Comparison of ENCODE assay signal across 9 cellular contexts in the genomic region with DNA sequence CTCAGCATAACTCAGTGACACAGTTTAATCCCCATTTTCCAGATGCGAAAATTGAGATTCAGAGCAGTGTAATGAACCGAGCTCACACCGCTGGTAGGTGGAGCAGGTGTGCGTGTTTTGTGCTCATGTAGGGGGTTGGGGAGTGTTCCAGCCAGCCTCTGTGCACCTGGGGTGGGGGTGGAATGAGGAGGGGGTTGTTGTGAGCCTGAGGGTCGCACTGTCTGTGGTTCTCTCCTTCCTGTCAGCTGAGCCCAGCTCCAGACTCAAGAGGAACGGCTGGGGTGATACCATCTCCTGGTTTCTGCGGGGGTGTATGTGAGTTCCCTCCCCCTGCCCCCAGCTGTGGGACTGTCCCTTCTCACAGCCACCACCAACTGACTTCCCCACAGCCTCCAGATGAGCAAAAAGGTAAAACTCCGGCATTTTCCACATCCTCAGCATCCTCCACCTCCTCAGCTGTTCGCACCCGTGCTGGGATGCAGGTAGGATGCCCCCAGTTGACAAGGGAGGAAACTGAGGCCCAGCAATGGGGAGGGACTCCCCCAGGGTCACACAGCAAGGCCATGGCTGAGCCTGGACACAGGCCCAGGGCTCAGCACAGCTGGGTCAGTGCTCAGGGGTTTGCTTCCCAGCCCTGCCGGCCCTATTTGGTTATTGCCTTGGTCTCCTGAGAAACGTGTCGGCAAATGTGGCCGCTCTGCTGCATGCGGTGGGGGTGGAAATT. TPM values are rescaled to one million over a fixed set of nuclear protein-coding genes. Genes with fewer than 3 reads are reported as not detected.
DNase-seq lines count a peak whose midpoint lies in the region; ATAC-seq and TF ChIP-seq lines count a peak whose summit lies in the region.
"Had no signal": no experiment of that assay in that cellular context is flagged by ENCODE, and none has a peak within 500 bp of the region (broad histone marks: within the 10 kb centered on the region; RNA-seq: fewer than 3 reads in every experiment).

No MANE protein-coding gene starts in this region.

- H3K4me1 Mint-ChIP-seq in activated naive CD4-positive, alpha-beta T cell treated with anti-CD3 and anti-CD28 coated beads, Interleukin-2, amount 10 ng/mL, durations not matched to agents 7 days and 5 days, result peaks cover 66% of the 10 kb centered on the region

- H4K91ac ChIP-seq in neuronal stem cell (ENCODE audit: low read depth, low read length, poor library complexity), result peak overlapping the region; percentile 22

- WGBS in neuronal stem cell (ENCODE audit: extremely low coverage in 2 of 2, insufficient read length in 2 of 2, insufficient replicate concordance in 1 of 2), 2 donors, result no CpG with 5 or more reads among the region's 15 CpGs
- 75% methylated on average over 15 of the region's 15 CpGs for WGBS in smooth muscle cell (ENCODE audit: low lambda C conversion rate)

- H3K27ac Mint-ChIP-seq in activated naive CD4-positive, alpha-beta T cell treated with anti-CD3 and anti-CD28 coated beads, Interleukin-2, amount 10 ng/mL, durations not matched to agents 7 days and 5 days, result peak overlapping the region; percentile 83

- no peak overlapping the region for H3K27ac ChIP-seq in neuronal stem cell (replicated peaks; ENCODE audit: low read length)
- no peak overlapping the region for H3K27ac ChIP-seq in smooth muscle cell (ENCODE audit: low read depth)

- no peak overlapping the region for H3K4ac ChIP-seq in neuronal stem cell (ENCODE audit: low read length)

- no peaks in the 10 kb centered on the region for H3K79me2 ChIP-seq in smooth muscle cell (ENCODE audit: low read depth)

- DNase-seq in NCI-H510A treated with DMSO at 0.1 percent for 48 hours (lab: John Stamatoyannopoulos, UW) (peak; percentile 14), NCI-H510A (lab: John Stamatoyannopoulos, UW) (no peak), SK-N-DZ (ENCODE audit: low spot score) (peak; percentile 75), neuronal stem cell (ENCODE audit: low spot score) (no peak), smooth muscle cell (lab: John Stamatoyannopoulos, UW; ENCODE audit: unreplicated experiment) (no peak)
- DNase-seq in activated naive CD4-positive, alpha-beta T cell treated with anti-CD3 and anti-CD28 coated beads, Interleukin-2, amount 10 ng/mL, durations not matched to agents 7 days and 5 days, result peak; percentile 88

- H2BK120ac ChIP-seq in neuronal stem cell (ENCODE audit: low read depth, low read length), result peak overlapping the region; percentile 47

- no peak overlapping the region for H2BK12ac ChIP-seq in neuronal stem cell (ENCODE audit: low read length)

- no peak for ATAC-seq in HG02571 (IDR thresholded peaks at IDR 0.05; ENCODE audit: unreplicated experiment)
- no peak for ATAC-seq in HG03469 (IDR thresholded peaks at IDR 0.05; ENCODE audit: unreplicated experiment)
- ATAC-seq: left colon had no signal

- no peaks in the 10 kb centered on the region for H4K20me1 ChIP-seq in smooth muscle cell (ENCODE audit: low read depth)

- CTCF ChIA-PET in activated naive CD4-positive, alpha-beta T cell treated with anti-CD3 and anti-CD28 coated beads, Interleukin-2, amount 10 ng/mL, durations not matched to agents 7 days and 5 days (lab: Charles Lee), result interaction anchor here (0.7 to 1.3 kb wide), 4 partner anchors 9 to 130 kb away, joined by 3 to 4 read pairs (median 3); a partner anchor contains a TSS

- no peaks in the 10 kb centered on the region for H3K9me3 ChIP-seq in neuronal stem cell (replicated peaks in 1 of 2; ENCODE audit: control insufficient read depth in 2 of 2, insufficient read depth in 1 of 2, low read depth in 1 of 2, low read length in 2 of 2)
- no peaks in the 10 kb centered on the region for H3K9me3 ChIP-seq in smooth muscle cell (replicated peaks; ENCODE audit: low read depth)

- H3K18ac ChIP-seq in neuronal stem cell (ENCODE audit: low read length), result peak overlapping the region; percentile 89

- H2BK5ac ChIP-seq in neuronal stem cell (ENCODE audit: low read length), result peak overlapping the region; percentile 43

- H3K4me3 Mint-ChIP-seq in activated naive CD4-positive, alpha-beta T cell treated with anti-CD3 and anti-CD28 coated beads, Interleukin-2, amount 10 ng/mL, durations not matched to agents 7 days and 5 days, result peak overlapping the region; percentile 89

- H4K8ac ChIP-seq in neuronal stem cell (ENCODE audit: low read depth, low read length), result no peak overlapping the region

- peak overlapping the region; percentile 40 for H2BK15ac ChIP-seq in neuronal stem cell (ENCODE audit: low read length)

- H3K27me3 Mint-ChIP-seq in activated naive CD4-positive, alpha-beta T cell treated with anti-CD3 and anti-CD28 coated beads, Interleukin-2, amount 10 ng/mL, durations not matched to agents 7 days and 5 days, result no peaks in the 10 kb centered on the region

- H3F3A ChIP-seq in smooth muscle cell (ENCODE audit: low read depth), result no peaks in the 10 kb centered on the region

- H3K79me1 ChIP-seq in neuronal stem cell (ENCODE audit: low read depth, low read length), result no peaks in the 10 kb centered on the region

- H3K4me2 ChIP-seq in neuronal stem cell (ENCODE audit: insufficient read depth, low read length, poor library complexity, severe bottlenecking) (no peak overlapping the region), smooth muscle cell (no peak overlapping the region)

- peak overlapping the region; percentile 85 for H3K14ac ChIP-seq in neuronal stem cell (ENCODE audit: low read length)

- peak overlapping the region; percentile 75 for H3K9ac ChIP-seq in neuronal stem cell (ENCODE audit: low read depth, low read length, poor library complexity)
- no peak overlapping the region for H3K9ac ChIP-seq in smooth muscle cell (ENCODE audit: low read depth)

- H3K27me3 ChIP-seq in neuronal stem cell (ENCODE audit: control insufficient read depth in 3 of 3, insufficient read depth in 3 of 3, low read depth in 1 of 3, low read length in 3 of 3) (peaks cover 0 to 14% (median 0%) of the 10 kb centered on the region in 3 experiments), smooth muscle cell (ENCODE audit: low read depth) (no peaks in the 10 kb centered on the region)

- no peaks in the 10 kb centered on the region for H3K9me3 Mint-ChIP-seq in activated naive CD4-positive, alpha-beta T cell treated with anti-CD3 and anti-CD28 coated beads, Interleukin-2, amount 10 ng/mL, durations not matched to agents 7 days and 5 days

- TF ChIP-seq CTCF in smooth muscle cell (IDR thresholded peaks at IDR 0.05; ENCODE audit: borderline replicate concordance, insufficient read depth, poor library complexity, severe bottlenecking), result no peak

- peaks cover 13 to 17% of the 10 kb centered on the region in 2 donors for H3K4me1 ChIP-seq in neuronal stem cell (ENCODE audit: control insufficient read depth in 2 of 2, insufficient read depth in 1 of 2, low read depth in 1 of 2, low read length in 2 of 2)
- H3K4me1 ChIP-seq in smooth muscle cell (ENCODE audit: low read depth), result peaks cover 3% of the 10 kb centered on the region

- peak overlapping the region; percentile 68 for H2AK5ac ChIP-seq in neuronal stem cell (ENCODE audit: low read depth, low read length)

- no peaks in the 10 kb centered on the region for H3K36me3 ChIP-seq in neuronal stem cell (replicated peaks in 1 of 2; ENCODE audit: control insufficient read depth in 2 of 2, insufficient read depth in 2 of 2, low read length in 2 of 2)
- H3K36me3 ChIP-seq in smooth muscle cell (ENCODE audit: low read depth), result no peaks in the 10 kb centered on the region

- peaks cover 43% of the 10 kb centered on the region for H3K36me3 Mint-ChIP-seq in activated naive CD4-positive, alpha-beta T cell treated with anti-CD3 and anti-CD28 coated beads, Interleukin-2, amount 10 ng/mL, durations not matched to agents 7 days and 5 days

- peak overlapping the region; percentile 47 for H3K23ac ChIP-seq in neuronal stem cell (ENCODE audit: low read depth, low read length, poor library complexity)

- H2AFZ ChIP-seq in neuronal stem cell (ENCODE audit: low read length) (peak overlapping the region; percentile 70), smooth muscle cell (ENCODE audit: low read depth) (no peak overlapping the region)

- H3K4me3 ChIP-seq in neuronal stem cell (ENCODE audit: low read length in 2 of 2) (no peak overlapping the region), smooth muscle cell (no peak overlapping the region)

RNA-seq across cellular contexts. Expression of a gene that starts 2.1 kb away (rescaled TPM):
- polyA plus RNA-seq in SK-N-DZ (2014; cell fraction: cytosol; rRNA removed), result 5.8 and 6.9 TPM in 2 replicates
- 4.2 and 9.0 TPM in 2 replicates for polyA plus RNA-seq in SK-N-DZ (2014; cell fraction: nucleus; rRNA removed)
- polyA plus RNA-seq in neuronal stem cell (2013, experiment 1 of 2), result 2.8 TPM
- 2.5 TPM for polyA plus RNA-seq in neuronal stem cell (2013, experiment 2 of 2)
- total RNA-seq in smooth muscle cell, result 1.5 TPM in 1 of 2 replicates, not detected in the other
- polyA plus RNA-seq in smooth muscle cell, result 0.54 and 0.83 TPM in 2 replicates

RNA-seq across cellular contexts. Expression of a gene that starts 9.5 kb away (rescaled TPM):
- polyA plus RNA-seq in SK-N-DZ (2014; cell fraction: cytosol; rRNA removed), result 32.5 and 48.7 TPM in 2 replicates
- 91.4 and 95.7 TPM in 2 replicates for polyA plus RNA-seq in SK-N-DZ (2014; cell fraction: nucleus; rRNA removed)
- polyA plus RNA-seq in neuronal stem cell (2013, experiment 1 of 2), result 29.1 TPM
- 30.0 TPM for polyA plus RNA-seq in neuronal stem cell (2013, experiment 2 of 2)
- total RNA-seq in smooth muscle cell, result 38.2 and 48.0 TPM in 2 replicates
- polyA plus RNA-seq in smooth muscle cell, result 61.4 and 68.6 TPM in 2 replicates

RNA-seq across cellular contexts. Expression of a gene that starts 26.3 kb away (rescaled TPM):
- polyA plus RNA-seq in SK-N-DZ (2014; cell fraction: cytosol; rRNA removed), result 66.0 and 76.4 TPM in 2 replicates
- 139 and 156 TPM in 2 replicates for polyA plus RNA-seq in SK-N-DZ (2014; cell fraction: nucleus; rRNA removed)
- polyA plus RNA-seq in neuronal stem cell (2013, experiment 1 of 2), result 30.2 TPM
- 32.1 TPM for polyA plus RNA-seq in neuronal stem cell (2013, experiment 2 of 2)
- 9.2 and 12.9 TPM in 2 replicates for total RNA-seq in smooth muscle cell
- 26.2 and 34.9 TPM in 2 replicates for polyA plus RNA-seq in smooth muscle cell

RNA-seq across cellular contexts. Expression of a gene that starts 41.3 kb away (rescaled TPM):
- polyA plus RNA-seq in SK-N-DZ (2014; cell fraction: cytosol; rRNA removed), result 26.4 and 38.4 TPM in 2 replicates
- polyA plus RNA-seq in SK-N-DZ (2014; cell fraction: nucleus; rRNA removed), result 30.8 and 42.5 TPM in 2 replicates
- polyA plus RNA-seq in neuronal stem cell (2013, experiment 1 of 2), result 16.4 TPM
- polyA plus RNA-seq in neuronal stem cell (2013, experiment 2 of 2), result 16.7 TPM
- 6.5 and 7.3 TPM in 2 replicates for total RNA-seq in smooth muscle cell
- 11.5 and 12.3 TPM in 2 replicates for polyA plus RNA-seq in smooth muscle cell

Comparison
In these comparisons a context has a peak if more than half of its experiments do, and no peak if none do; other contexts are left out.
1. DNase-seq: peak in NCI-H510A treated with DMSO at 0.1 percent for 48 hours (single experiment), SK-N-DZ (single experiment) and activated naive CD4-positive, alpha-beta T cell treated with anti-CD3 and anti-CD28 coated beads, Interleukin-2, amount 10 ng/mL, durations not matched to agents 7 days and 5 days (single experiment); none in NCI-H510A (single experiment), neuronal stem cell (single experiment) and smooth muscle cell (single experiment).